In the genomic region with DNA sequence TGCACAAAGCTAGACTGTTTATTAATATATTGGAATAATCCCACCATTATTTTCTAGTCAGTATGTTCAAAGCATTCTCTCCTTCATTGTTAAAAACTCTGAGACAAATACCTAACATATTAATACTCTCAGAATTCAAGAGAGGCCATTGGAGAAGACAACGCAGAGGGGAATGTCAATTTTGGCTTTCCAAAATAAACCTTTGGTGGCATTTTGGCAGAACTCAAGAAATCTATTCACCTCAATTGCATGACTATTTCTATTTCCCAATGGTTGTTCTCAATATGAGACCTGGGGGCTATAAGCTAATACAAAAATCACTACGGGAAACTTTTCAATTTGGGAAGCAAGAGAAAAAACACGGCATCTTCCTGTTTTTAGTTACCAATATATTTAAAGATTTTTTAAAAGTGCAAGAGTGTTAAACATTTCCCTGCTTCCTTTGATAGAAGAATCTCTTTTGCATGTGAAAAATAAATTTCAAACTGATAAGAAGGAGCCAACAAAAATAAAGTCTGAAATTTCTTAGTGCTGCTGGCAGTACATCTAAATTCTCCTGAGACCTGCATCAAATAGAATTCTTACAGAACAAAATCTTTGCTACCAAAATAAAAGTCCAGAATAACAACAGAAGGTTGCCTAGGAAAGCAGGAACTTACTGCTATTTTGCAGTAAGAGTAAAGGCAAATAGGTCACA, we compare ENCODE assay signal across 10 cellular contexts. TPM values are rescaled to one million over a fixed set of nuclear protein-coding genes. Genes with fewer than 3 reads are reported as not detected.
A peak's percentile ranks its signal among the peaks of the same experiment; 100 is the strongest.
DNase-seq lines count a peak whose midpoint lies in the region; ATAC-seq and TF ChIP-seq lines count a peak whose summit lies in the region.
"Had no signal": no experiment of that assay in that cellular context is flagged by ENCODE, and none has a peak within 500 bp of the region (broad histone marks: within the 10 kb centered on the region; RNA-seq: fewer than 3 reads in every experiment).

No MANE protein-coding gene starts in this region.

- no peaks in the 10 kb centered on the region for H3K4me1 ChIP-seq in SK-N-SH (ENCODE audit: control insufficient read depth in 1 of 2, insufficient read depth in 2 of 2, low read depth in 1 of 2, low read length in 1 of 2)

- WGBS in SK-N-SH (ENCODE audit: low lambda C conversion rate) = 99% methylated on average over 3 of the region's 3 CpGs

- TF ChIP-seq RAD21 in SK-N-SH (IDR thresholded peaks at IDR 0.05; ENCODE audit: low read length) = no peak

- ATAC-seq in GM19395 (IDR thresholded peaks at IDR 0.05; ENCODE audit: unreplicated experiment) = no peak
- ATAC-seq in HG03439 (IDR thresholded peaks at IDR 0.05; ENCODE audit: unreplicated experiment) = no peak
- no peak for ATAC-seq in GM21447 (IDR thresholded peaks at IDR 0.05; ENCODE audit: unreplicated experiment)

- no peaks in the 10 kb centered on the region for H4K20me1 ChIP-seq in SK-N-SH (ENCODE audit: insufficient read depth)

- no peak overlapping the region for H2AFZ ChIP-seq in SK-N-SH (ENCODE audit: low read depth)

- no peaks in the 10 kb centered on the region for H3K79me2 ChIP-seq in SK-N-SH (ENCODE audit: insufficient read depth)

- no peaks in the 10 kb centered on the region for H3K9me2 ChIP-seq in SK-N-SH

- no peaks in the 10 kb centered on the region for H3K9me3 ChIP-seq in SK-N-SH
- H3K9me3 ChIP-seq: neutrophil had no signal

- CTCF ChIA-PET in SK-N-SH (lab: Yijun Ruan, JAX) = interaction anchor here (0.6 to 2.5 kb wide), 3 partner anchors 124 to 318 kb away, joined by 3 to 8 read pairs (median 3); no protein-coding TSS in a partner anchor

- no peak overlapping the region for H3K9ac ChIP-seq in SK-N-SH

- TF ChIP-seq EP300 in SK-N-SH (IDR thresholded peaks at IDR 0.05; ENCODE audit: borderline replicate concordance in 1 of 2, low read depth in 1 of 2, low read length in 1 of 2) = no peak

- peaks cover 24 to 46% of the 10 kb centered on the region in 2 experiments for H3K36me3 ChIP-seq in SK-N-SH (replicated peaks in 1 of 2; ENCODE audit: control insufficient read depth in 1 of 2, insufficient read depth in 2 of 2, low read length in 1 of 2)

- H3K4me3 ChIP-seq in SK-N-SH (ENCODE audit: low read depth in 2 of 2, low read length in 1 of 2) = no peak overlapping the region
- H3K4me3 ChIP-seq in fibroblast of villous mesenchyme (ENCODE audit: low read depth, low read length) = no peak overlapping the region

- peak; percentile 2 for DNase-seq in EL
- DNase-seq in SK-N-SH = peak; percentile 10
- peak; percentile 25 for DNase-seq in fibroblast of villous mesenchyme (ENCODE audit: low read depth)
- peak; percentile 3 for DNase-seq in retina
- DNase-seq in GDM1 (lab: John Stamatoyannopoulos, UW) = no peak
- DNase-seq: amygdala had no signal

- H3F3A ChIP-seq in SK-N-SH (replicated peaks; ENCODE audit: insufficient read depth) = peaks cover 8% of the 10 kb centered on the region

- no peak overlapping the region for H3K4me2 ChIP-seq in SK-N-SH

- H3K27ac ChIP-seq in SK-N-SH (ENCODE audit: low read depth in 2 of 2, low read length in 1 of 2) = peak overlapping the region in 1 of 2 experiments; percentile 20; a peak in 1 of 4 replicates
- H3K27ac ChIP-seq: neutrophil had no signal

- POLR2A ChIA-PET in SK-N-SH (lab: Yijun Ruan, JAX) = no interaction called here

- TF ChIP-seq CTCF in SK-N-SH (IDR thresholded peaks at IDR 0.05) (no peak), fibroblast of villous mesenchyme (IDR thresholded peaks at IDR 0.05; ENCODE audit: insufficient read depth, low read depth, low read length) (no peak)

- no peaks in the 10 kb centered on the region for H3K27me3 ChIP-seq in SK-N-SH (ENCODE audit: insufficient read depth)
- H3K27me3 ChIP-seq: neutrophil had no signal

TF ChIP-seq in SK-N-SH, 30 proteins besides CTCF, POLR2A, EP300 and RAD21:
- TF ChIP-seq RCOR1 (IDR thresholded peaks at IDR 0.05; ENCODE audit: low read length) (no peak), ELF1 (IDR thresholded peaks at IDR 0.05) (no peak), GABPA (IDR thresholded peaks at IDR 0.05; ENCODE audit: low read depth) (no peak), RXRA (IDR thresholded peaks at IDR 0.05; ENCODE audit: borderline replicate concordance, low read depth) (no peak), TEAD4 (IDR thresholded peaks at IDR 0.05; ENCODE audit: borderline replicate concordance, insufficient read depth) (no peak)
- TF ChIP-seq, protein P1, sequence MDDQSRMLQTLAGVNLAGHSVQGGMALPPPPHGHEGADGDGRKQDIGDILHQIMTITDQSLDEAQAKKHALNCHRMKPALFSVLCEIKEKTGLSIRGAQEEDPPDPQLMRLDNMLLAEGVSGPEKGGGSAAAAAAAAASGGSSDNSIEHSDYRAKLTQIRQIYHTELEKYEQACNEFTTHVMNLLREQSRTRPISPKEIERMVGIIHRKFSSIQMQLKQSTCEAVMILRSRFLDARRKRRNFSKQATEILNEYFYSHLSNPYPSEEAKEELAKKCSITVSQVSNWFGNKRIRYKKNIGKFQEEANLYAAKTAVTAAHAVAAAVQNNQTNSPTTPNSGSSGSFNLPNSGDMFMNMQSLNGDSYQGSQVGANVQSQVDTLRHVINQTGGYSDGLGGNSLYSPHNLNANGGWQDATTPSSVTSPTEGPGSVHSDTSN (IDR thresholded peaks at IDR 0.05) = no peak
- TF ChIP-seq, protein P2, sequence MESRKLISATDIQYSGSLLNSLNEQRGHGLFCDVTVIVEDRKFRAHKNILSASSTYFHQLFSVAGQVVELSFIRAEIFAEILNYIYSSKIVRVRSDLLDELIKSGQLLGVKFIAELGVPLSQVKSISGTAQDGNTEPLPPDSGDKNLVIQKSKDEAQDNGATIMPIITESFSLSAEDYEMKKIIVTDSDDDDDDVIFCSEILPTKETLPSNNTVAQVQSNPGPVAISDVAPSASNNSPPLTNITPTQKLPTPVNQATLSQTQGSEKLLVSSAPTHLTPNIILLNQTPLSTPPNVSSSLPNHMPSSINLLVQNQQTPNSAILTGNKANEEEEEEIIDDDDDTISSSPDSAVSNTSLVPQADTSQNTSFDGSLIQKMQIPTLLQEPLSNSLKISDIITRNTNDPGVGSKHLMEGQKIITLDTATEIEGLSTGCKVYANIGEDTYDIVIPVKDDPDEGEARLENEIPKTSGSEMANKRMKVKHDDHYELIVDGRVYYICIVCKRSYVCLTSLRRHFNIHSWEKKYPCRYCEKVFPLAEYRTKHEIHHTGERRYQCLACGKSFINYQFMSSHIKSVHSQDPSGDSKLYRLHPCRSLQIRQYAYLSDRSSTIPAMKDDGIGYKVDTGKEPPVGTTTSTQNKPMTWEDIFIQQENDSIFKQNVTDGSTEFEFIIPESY (IDR thresholded peaks at IDR 0.05; ENCODE audit: borderline replicate concordance, low read depth) = no peak

RNA-seq across cellular contexts. Expression of a gene that starts 58.6 kb away (rescaled TPM):
- polyA plus RNA-seq in SK-N-SH (2012; rRNA removed) = 43.1 and 49.9 TPM in 2 replicates
- polyA plus RNA-seq in SK-N-SH (2012; cell fraction: cytosol; rRNA removed) = 18.6 and 25.6 TPM in 2 replicates
- polyA plus RNA-seq in SK-N-SH (2012; cell fraction: nucleus; rRNA removed) = 157 and 169 TPM in 2 replicates
- total RNA-seq in fibroblast of villous mesenchyme = 18.4 and 22.9 TPM in 2 replicates
